9 cellular contexts compared by ENCODE assay signal in genomic region chr15:78640527-78640839, GRCh38. TPM values are rescaled to one million over a fixed set of nuclear protein-coding genes. Genes with fewer than 3 reads are reported as not detected.
A peak's percentile ranks its signal among the peaks of the same experiment; 100 is the strongest.
DNase-seq lines count a peak whose midpoint lies in the region; ATAC-seq and TF ChIP-seq lines count a peak whose summit lies in the region.
"Had no signal": no experiment of that assay in that cellular context is flagged by ENCODE, and none has a peak within 500 bp of the region (broad histone marks: within the 10 kb centered on the region; RNA-seq: fewer than 3 reads in every experiment).

No MANE protein-coding gene starts in this region.

- H3K9me3 Mint-ChIP-seq in activated naive CD4-positive, alpha-beta T cell treated with anti-CD3 and anti-CD28 coated beads, Interleukin-2, amount 50 U/mL, for 24 hours = no peaks in the 10 kb centered on the region

- 23 to 45% methylated on average over 5 to 14 of the region's 14 CpGs for WGBS in body of pancreas, 2 donors
- 20 to 24% methylated on average over 10 to 13 of the region's 14 CpGs for WGBS in mesodermal cell (ENCODE audit: insufficient coverage in 2 of 2), 2 experiments
- 42 to 67% methylated on average over 7 to 9 of the region's 14 CpGs for WGBS in upper lobe of left lung, 2 donors

- TF ChIP-seq CTCF in body of pancreas (IDR thresholded peaks at IDR 0.05) (no peak), upper lobe of left lung (IDR thresholded peaks at IDR 0.05) (no peak)

- H3K4me1 ChIP-seq in body of pancreas = peaks cover 12% of the 10 kb centered on the region
- peaks cover 4% of the 10 kb centered on the region for H3K4me1 ChIP-seq in mesodermal cell (ENCODE audit: control insufficient read depth, insufficient read depth, low read length, poor library complexity, severe bottlenecking)
- H3K4me1 ChIP-seq in upper lobe of left lung = peaks cover 8 to 13% (median 10%) of the 10 kb centered on the region in 4 donors

- no peak for DNase-seq in activated naive CD4-positive, alpha-beta T cell (lab: John Stamatoyannopoulos, UW)
- DNase-seq in body of pancreas = no peak
- DNase-seq in upper lobe of left lung = no peak
- no peak for DNase-seq in EL

- peak overlapping the region; percentile 51 for H3K4me3 Mint-ChIP-seq in activated naive CD4-positive, alpha-beta T cell treated with anti-CD3 and anti-CD28 coated beads, Interleukin-2, amount 50 U/mL, for 24 hours

- H3K9me3 ChIP-seq in body of pancreas (no peaks in the 10 kb centered on the region), mesodermal cell (ENCODE audit: control insufficient read depth, low read length) (no peaks in the 10 kb centered on the region), upper lobe of left lung (no peaks in the 10 kb centered on the region)

- H3K27ac ChIP-seq in body of pancreas (no peak overlapping the region), mesodermal cell (ENCODE audit: low read depth, low read length, severe bottlenecking) (no peak overlapping the region), upper lobe of left lung (no peak overlapping the region)

- H3K27ac Mint-ChIP-seq in activated naive CD4-positive, alpha-beta T cell treated with anti-CD3 and anti-CD28 coated beads, Interleukin-2, amount 50 U/mL, for 24 hours = no peak overlapping the region

- peaks cover 13% of the 10 kb centered on the region for H3K27me3 Mint-ChIP-seq in activated naive CD4-positive, alpha-beta T cell treated with anti-CD3 and anti-CD28 coated beads, Interleukin-2, amount 50 U/mL, for 24 hours

- H3K4me3 ChIP-seq in body of pancreas = peak overlapping the region in 1 of 2 donors; percentile 18
- peak overlapping the region; percentile 45 for H3K4me3 ChIP-seq in mesodermal cell (ENCODE audit: extremely low read depth, insufficient read depth, low read length, poor library complexity, severe bottlenecking)
- H3K4me3 ChIP-seq in upper lobe of left lung = peak overlapping the region in 3 of 4 donors; percentile 35 to 51 (median 50)

- peak; percentile 18 for ATAC-seq in body of pancreas
- peak in 1 of 2 donors; percentile 46 for ATAC-seq in upper lobe of left lung (ENCODE audit: low FRiP score in 2 of 2)
- ATAC-seq in HG03521 (IDR thresholded peaks at IDR 0.05; ENCODE audit: unreplicated experiment) = no peak
- ATAC-seq in activated CD4-positive, CD25-positive, alpha-beta regulatory T cell treated with anti-CD3 and anti-CD28 coated beads, Interleukin-2, amount 50 U/mL, for 24 hours = no peak

- H3K4me1 Mint-ChIP-seq in activated naive CD4-positive, alpha-beta T cell treated with anti-CD3 and anti-CD28 coated beads, Interleukin-2, amount 50 U/mL, for 24 hours = peaks cover 10% of the 10 kb centered on the region

- no peaks in the 10 kb centered on the region for H3K36me3 Mint-ChIP-seq in activated naive CD4-positive, alpha-beta T cell treated with anti-CD3 and anti-CD28 coated beads, Interleukin-2, amount 50 U/mL, for 24 hours

- intact Hi-C loops in body of pancreas (cut with DNase I) = no loop called here

- no peak for TF ChIP-seq POLR2A in body of pancreas (IDR thresholded peaks at IDR 0.05)
- no peak for TF ChIP-seq POLR2A in upper lobe of left lung (IDR thresholded peaks at IDR 0.05)

- H3K36me3 ChIP-seq in body of pancreas (replicated peaks in 1 of 2; ENCODE audit: insufficient read depth in 1 of 2, low read depth in 2 of 2) (no peaks in the 10 kb centered on the region), mesodermal cell (ENCODE audit: control insufficient read depth, insufficient read depth, low read length) (no peaks in the 10 kb centered on the region), upper lobe of left lung (no peaks in the 10 kb centered on the region)

- no peak for TF ChIP-seq EP300 in upper lobe of left lung (IDR thresholded peaks at IDR 0.05)

- H3K27me3 ChIP-seq in body of pancreas (no peaks in the 10 kb centered on the region), upper lobe of left lung (peaks cover 0 to 12% (median 5%) of the 10 kb centered on the region in 4 donors)

RNA-seq across cellular contexts. Expression of gene CHRNB4, which starts 0.5 kb away (rescaled TPM):
- not detected for total RNA-seq in body of pancreas
- 0.29 TPM for polyA plus RNA-seq in mesodermal cell (2013, experiment 1 of 2)
- polyA plus RNA-seq in mesodermal cell (2013, experiment 2 of 2) = not detected
- not detected for total RNA-seq in upper lobe of left lung
- total RNA-seq: fibroblast of lung had no signal
- polyA plus RNA-seq: fibroblast of lung had no signal

RNA-seq across cellular contexts. Expression of gene CHRNA3, which starts 19.7 kb away (rescaled TPM):
- under 1 TPM in 1 of 2 donors, not detected in 1; 0.52 TPM for total RNA-seq in body of pancreas
- 0.96 TPM for polyA plus RNA-seq in mesodermal cell (2013, experiment 1 of 2)
- 0.81 TPM for polyA plus RNA-seq in mesodermal cell (2013, experiment 2 of 2)
- under 1 TPM in 5 of 6 donors, not detected in 1; 0.13 to 0.49 (median 0.22) TPM for total RNA-seq in upper lobe of left lung
- total RNA-seq: fibroblast of lung had no signal
- polyA plus RNA-seq: fibroblast of lung had no signal
